In the genomic region with DNA sequence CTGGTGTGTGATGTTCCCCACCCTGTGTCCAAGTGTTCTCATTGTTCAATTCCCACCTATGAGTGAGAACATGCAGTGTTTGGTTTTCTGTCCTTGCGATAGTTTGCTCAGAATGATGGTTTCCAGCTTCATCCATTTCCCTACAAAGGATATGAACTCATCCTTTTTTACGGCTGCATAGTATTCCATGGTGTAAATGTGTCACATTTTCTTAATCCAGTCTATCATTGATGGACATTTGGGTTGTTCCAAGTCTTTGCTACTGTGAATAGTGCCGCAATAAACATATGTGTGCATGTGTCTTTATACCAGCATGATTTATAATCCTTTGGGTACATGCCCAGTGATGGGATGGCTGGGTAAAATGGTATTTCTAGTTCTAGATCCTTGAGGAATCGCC, we compare ENCODE assay signal across 14 cellular contexts. TPM values are rescaled to one million over a fixed set of nuclear protein-coding genes. Genes with fewer than 3 reads are reported as not detected.
"Had no signal": no experiment of that assay in that cellular context is flagged by ENCODE, and none has a peak within 500 bp of the region (broad histone marks: within the 10 kb centered on the region; RNA-seq: fewer than 3 reads in every experiment).

No MANE protein-coding gene starts in this region.

RNA-seq across cellular contexts. Expression of a gene that starts 12.4 kb away (rescaled TPM):
- total RNA-seq: activated B cell treated with CpG ODN at 0.5 μM for 24 hours; activated CD4-positive, alpha-beta memory T cell treated with anti-CD3 and anti-CD28 coated beads for 36 hours; activated CD4-positive, alpha-beta memory T cell treated with anti-CD3 and anti-CD28 coated beads, Interleukin-2, amount 10 ng/mL, durations not matched to agents 7 days and 5 days; activated CD4-positive, alpha-beta T cell treated with anti-CD3 and anti-CD28 coated beads for 36 hours; activated CD4-positive, alpha-beta T cell treated with anti-CD3 and anti-CD28 coated beads, Interleukin-2, amount 10 ng/mL, durations not matched to agents 24 days and 14 days; activated CD4-positive, alpha-beta T cell treated with anti-CD3 and anti-CD28 coated beads, Interleukin-2, amount 10 ng/mL, durations not matched to agents 7 days and 5 days; activated CD8-positive, alpha-beta memory T cell treated with anti-CD3 and anti-CD28 coated beads for 36 hours; activated CD8-positive, alpha-beta memory T cell treated with anti-CD3 and anti-CD28 coated beads, Interleukin-2, amount 10 ng/mL, durations not matched to agents 7 days and 5 days; activated CD8-positive, alpha-beta T cell treated with anti-CD3 and anti-CD28 coated beads, Interleukin-2, amount 10 ng/mL, durations not matched to agents 7 days and 5 days; T-helper 1 cell treated with Interleukin-12 subunit alpha and Interleukin-12 subunit beta and Interleukin-4 antibody, amounts not matched to agents 30 ng/mL and 1 ng/mL, for 36 hours; T-helper 17 cell; T-helper 2 cell treated with Interferon-gamma antibody and Interleukin-4, amounts not matched to agents 100 ng/mL and 5 ng/mL, for 36 hours had no signal

RNA-seq across cellular contexts. Expression of a gene that starts 34.1 kb away (rescaled TPM):
- total RNA-seq: activated B cell treated with CpG ODN at 0.5 μM for 24 hours; activated CD4-positive, alpha-beta memory T cell treated with anti-CD3 and anti-CD28 coated beads for 36 hours; activated CD4-positive, alpha-beta memory T cell treated with anti-CD3 and anti-CD28 coated beads, Interleukin-2, amount 10 ng/mL, durations not matched to agents 7 days and 5 days; activated CD4-positive, alpha-beta T cell treated with anti-CD3 and anti-CD28 coated beads for 36 hours; activated CD4-positive, alpha-beta T cell treated with anti-CD3 and anti-CD28 coated beads, Interleukin-2, amount 10 ng/mL, durations not matched to agents 24 days and 14 days; activated CD4-positive, alpha-beta T cell treated with anti-CD3 and anti-CD28 coated beads, Interleukin-2, amount 10 ng/mL, durations not matched to agents 7 days and 5 days; activated CD8-positive, alpha-beta memory T cell treated with anti-CD3 and anti-CD28 coated beads for 36 hours; activated CD8-positive, alpha-beta memory T cell treated with anti-CD3 and anti-CD28 coated beads, Interleukin-2, amount 10 ng/mL, durations not matched to agents 7 days and 5 days; activated CD8-positive, alpha-beta T cell treated with anti-CD3 and anti-CD28 coated beads for 36 hours; activated CD8-positive, alpha-beta T cell treated with anti-CD3 and anti-CD28 coated beads, Interleukin-2, amount 10 ng/mL, durations not matched to agents 7 days and 5 days; T-helper 1 cell treated with Interleukin-12 subunit alpha and Interleukin-12 subunit beta and Interleukin-4 antibody, amounts not matched to agents 30 ng/mL and 1 ng/mL, for 36 hours; T-helper 17 cell; T-helper 2 cell treated with Interferon-gamma antibody and Interleukin-4, amounts not matched to agents 100 ng/mL and 5 ng/mL, for 36 hours had no signal

RNA-seq across cellular contexts. Expression of a gene that starts 40.3 kb away (rescaled TPM):
- total RNA-seq: activated B cell treated with CpG ODN at 0.5 μM for 24 hours; activated CD4-positive, alpha-beta memory T cell treated with anti-CD3 and anti-CD28 coated beads, Interleukin-2, amount 10 ng/mL, durations not matched to agents 7 days and 5 days; activated CD4-positive, alpha-beta T cell treated with anti-CD3 and anti-CD28 coated beads, Interleukin-2, amount 10 ng/mL, durations not matched to agents 7 days and 5 days; activated CD8-positive, alpha-beta memory T cell treated with anti-CD3 and anti-CD28 coated beads, Interleukin-2, amount 10 ng/mL, durations not matched to agents 7 days and 5 days; activated CD8-positive, alpha-beta T cell treated with anti-CD3 and anti-CD28 coated beads, Interleukin-2, amount 10 ng/mL, durations not matched to agents 7 days and 5 days; T-helper 1 cell treated with Interleukin-12 subunit alpha and Interleukin-12 subunit beta and Interleukin-4 antibody, amounts not matched to agents 30 ng/mL and 1 ng/mL, for 36 hours; T-helper 2 cell treated with Interferon-gamma antibody and Interleukin-4, amounts not matched to agents 100 ng/mL and 5 ng/mL, for 36 hours had no signal

RNA-seq across cellular contexts. Expression of a gene that starts 54.3 kb away (rescaled TPM):
- total RNA-seq: activated B cell treated with CpG ODN at 0.5 μM for 24 hours; activated CD4-positive, alpha-beta memory T cell treated with anti-CD3 and anti-CD28 coated beads for 36 hours; activated CD4-positive, alpha-beta memory T cell treated with anti-CD3 and anti-CD28 coated beads, Interleukin-2, amount 10 ng/mL, durations not matched to agents 7 days and 5 days; activated CD4-positive, alpha-beta T cell treated with anti-CD3 and anti-CD28 coated beads for 36 hours; activated CD4-positive, alpha-beta T cell treated with anti-CD3 and anti-CD28 coated beads, Interleukin-2, amount 10 ng/mL, durations not matched to agents 24 days and 14 days; activated CD4-positive, alpha-beta T cell treated with anti-CD3 and anti-CD28 coated beads, Interleukin-2, amount 10 ng/mL, durations not matched to agents 7 days and 5 days; activated CD8-positive, alpha-beta memory T cell treated with anti-CD3 and anti-CD28 coated beads for 36 hours; activated CD8-positive, alpha-beta memory T cell treated with anti-CD3 and anti-CD28 coated beads, Interleukin-2, amount 10 ng/mL, durations not matched to agents 7 days and 5 days; activated CD8-positive, alpha-beta T cell treated with anti-CD3 and anti-CD28 coated beads for 36 hours; activated CD8-positive, alpha-beta T cell treated with anti-CD3 and anti-CD28 coated beads, Interleukin-2, amount 10 ng/mL, durations not matched to agents 7 days and 5 days; T-helper 1 cell treated with Interleukin-12 subunit alpha and Interleukin-12 subunit beta and Interleukin-4 antibody, amounts not matched to agents 30 ng/mL and 1 ng/mL, for 36 hours; T-helper 17 cell; T-helper 2 cell treated with Interferon-gamma antibody and Interleukin-4, amounts not matched to agents 100 ng/mL and 5 ng/mL, for 36 hours; WTC11 had no signal
